ENCODE assay signal across 2 cellular contexts in the genomic region with DNA sequence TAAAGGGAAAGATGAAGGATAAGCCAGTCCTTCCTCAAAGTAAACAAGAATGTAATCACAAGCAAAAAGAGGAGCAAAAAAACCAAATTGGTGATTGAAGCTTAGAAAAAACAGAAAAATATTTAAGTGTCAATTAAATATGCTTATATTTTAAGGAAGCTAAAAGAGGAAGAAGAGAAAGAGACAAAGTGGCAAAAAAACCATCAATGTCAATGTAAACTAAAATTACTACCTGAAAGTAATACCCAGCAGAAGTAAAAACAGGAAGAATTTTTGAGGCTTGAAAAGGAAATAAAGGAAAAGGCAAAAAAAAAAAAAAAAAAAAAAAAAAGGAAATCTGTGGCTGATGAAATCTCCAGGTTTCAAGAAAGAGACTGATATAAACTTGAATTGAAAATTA.
TF ChIP-seq lines count a peak whose summit lies in the region.

No MANE protein-coding gene starts in this region.

TF ChIP-seq in GM23338, 12 proteins besides CTCF, POLR2A, EP300 and RAD21 (continues in another document):
- TF ChIP-seq, protein P1, sequence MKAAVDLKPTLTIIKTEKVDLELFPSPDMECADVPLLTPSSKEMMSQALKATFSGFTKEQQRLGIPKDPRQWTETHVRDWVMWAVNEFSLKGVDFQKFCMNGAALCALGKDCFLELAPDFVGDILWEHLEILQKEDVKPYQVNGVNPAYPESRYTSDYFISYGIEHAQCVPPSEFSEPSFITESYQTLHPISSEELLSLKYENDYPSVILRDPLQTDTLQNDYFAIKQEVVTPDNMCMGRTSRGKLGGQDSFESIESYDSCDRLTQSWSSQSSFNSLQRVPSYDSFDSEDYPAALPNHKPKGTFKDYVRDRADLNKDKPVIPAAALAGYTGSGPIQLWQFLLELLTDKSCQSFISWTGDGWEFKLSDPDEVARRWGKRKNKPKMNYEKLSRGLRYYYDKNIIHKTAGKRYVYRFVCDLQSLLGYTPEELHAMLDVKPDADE (IDR thresholded peaks at IDR 0.05), result no peak
- no peak for TF ChIP-seq NANOG (IDR thresholded peaks at IDR 0.05; ENCODE audit: borderline replicate concordance)
- no peak for TF ChIP-seq REST (IDR thresholded peaks at IDR 0.05; ENCODE audit: unreplicated experiment)
- TF ChIP-seq STAT1 (IDR thresholded peaks at IDR 0.05; ENCODE audit: unreplicated experiment), result no peak
- TF ChIP-seq ZNF462 (CRISPR knock-in tag; IDR thresholded peaks at IDR 0.05), result no peak
- no peak for TF ChIP-seq EZH2phosphoT487 (IDR thresholded peaks at IDR 0.05; ENCODE audit: unreplicated experiment)
- TF ChIP-seq ZNF331 (CRISPR knock-in tag; IDR thresholded peaks at IDR 0.05; ENCODE audit: low read depth), result no peak
- TF ChIP-seq CREB1 (CRISPR knock-in tag; IDR thresholded peaks at IDR 0.05; ENCODE audit: low read depth), result no peak
- no peak for TF ChIP-seq JUNB (IDR thresholded peaks at IDR 0.05; ENCODE audit: unreplicated experiment)
- no peak for TF ChIP-seq POLR2AphosphoS5 (IDR thresholded peaks at IDR 0.05; ENCODE audit: low read depth)

TF ChIP-seq in HepG2, 621 proteins besides CTCF, POLR2A, EP300 and RAD21:
- TF ChIP-seq NFKBIZ (CRISPR knock-in tag; IDR thresholded peaks at IDR 0.05) (no peak), ZNF20 (CRISPR knock-in tag; IDR thresholded peaks at IDR 0.05) (no peak), ZNF362 (CRISPR knock-in tag; IDR thresholded peaks at IDR 0.05; ENCODE audit: borderline replicate concordance) (no peak)
- TF ChIP-seq, protein P2, sequence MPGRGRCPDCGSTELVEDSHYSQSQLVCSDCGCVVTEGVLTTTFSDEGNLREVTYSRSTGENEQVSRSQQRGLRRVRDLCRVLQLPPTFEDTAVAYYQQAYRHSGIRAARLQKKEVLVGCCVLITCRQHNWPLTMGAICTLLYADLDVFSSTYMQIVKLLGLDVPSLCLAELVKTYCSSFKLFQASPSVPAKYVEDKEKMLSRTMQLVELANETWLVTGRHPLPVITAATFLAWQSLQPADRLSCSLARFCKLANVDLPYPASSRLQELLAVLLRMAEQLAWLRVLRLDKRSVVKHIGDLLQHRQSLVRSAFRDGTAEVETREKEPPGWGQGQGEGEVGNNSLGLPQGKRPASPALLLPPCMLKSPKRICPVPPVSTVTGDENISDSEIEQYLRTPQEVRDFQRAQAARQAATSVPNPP (CRISPR knock-in tag; IDR thresholded peaks at IDR 0.05), result no peak
